In genomic region chr3:10514407-10515069, GRCh38 we compare ENCODE assay signal across 1 cellular context.
TF ChIP-seq lines count a peak whose summit lies in the region.

No MANE protein-coding gene starts in this region.

TF ChIP-seq in HepG2, 621 proteins besides CTCF, POLR2A, EP300 and RAD21 (continued from another document and continues in another):
- TF ChIP-seq ZNF687 (CRISPR knock-in tag; IDR thresholded peaks at IDR 0.05) (peak; percentile 68), AKNA (CRISPR knock-in tag; IDR thresholded peaks at IDR 0.05; ENCODE audit: borderline replicate concordance) (no peak), ESRRA (CRISPR knock-in tag; IDR thresholded peaks at IDR 0.05; ENCODE audit: low read depth) (peak; percentile 89), PHF21A (CRISPR knock-in tag; IDR thresholded peaks at IDR 0.05) (peak; percentile 64), ZNF543 (CRISPR knock-in tag; IDR thresholded peaks at IDR 0.05) (no peak), MAFF (IDR thresholded peaks at IDR 0.05; ENCODE audit: low read depth, low read length) (no peak), FOXP1 (IDR thresholded peaks at IDR 0.05) (no peak), FOXP1 (CRISPR knock-in tag; IDR thresholded peaks at IDR 0.05) (no peak), KDM4B (CRISPR knock-in tag; IDR thresholded peaks at IDR 0.05) (no peak), KDM2A (CRISPR knock-in tag; IDR thresholded peaks at IDR 0.05; ENCODE audit: borderline replicate concordance, low read depth) (no peak), TFE3 (CRISPR knock-in tag; IDR thresholded peaks at IDR 0.05) (no peak), FOXO1 (CRISPR knock-in tag; IDR thresholded peaks at IDR 0.05) (peak; percentile 34; the same call in 1 of the 2 replicates), NR2F2 (IDR thresholded peaks at IDR 0.05; ENCODE audit: borderline replicate concordance, low read depth) (no peak; the same call in 1 of the 2 replicates), ZNF775 (CRISPR knock-in tag; IDR thresholded peaks at IDR 0.05; ENCODE audit: borderline replicate concordance) (no peak), KLF11 (CRISPR knock-in tag; IDR thresholded peaks at IDR 0.05) (no peak), ZFX (CRISPR knock-in tag; IDR thresholded peaks at IDR 0.05; ENCODE audit: low read depth) (peak; percentile 11; the same call in 1 of the 2 replicates), MIER2 (CRISPR knock-in tag; IDR thresholded peaks at IDR 0.05) (no peak), ZNF317 (CRISPR knock-in tag; IDR thresholded peaks at IDR 0.05) (no peak), ZSCAN22 (CRISPR knock-in tag; IDR thresholded peaks at IDR 0.05) (no peak), RXRA (CRISPR knock-in tag; IDR thresholded peaks at IDR 0.05) (no peak), ZNF652 (CRISPR knock-in tag; IDR thresholded peaks at IDR 0.05; ENCODE audit: borderline replicate concordance, low read depth) (no peak), NFYB (CRISPR knock-in tag; IDR thresholded peaks at IDR 0.05) (no peak), TMF1 (CRISPR knock-in tag; IDR thresholded peaks at IDR 0.05; ENCODE audit: low read depth) (no peak), ZNF614 (CRISPR knock-in tag; IDR thresholded peaks at IDR 0.05; ENCODE audit: borderline replicate concordance) (no peak), CHD2 (IDR thresholded peaks at IDR 0.05; ENCODE audit: low read depth, low read length) (no peak), ZNF33A (CRISPR knock-in tag; IDR thresholded peaks at IDR 0.05; ENCODE audit: borderline replicate concordance) (no peak), NCOA1 (CRISPR knock-in tag; IDR thresholded peaks at IDR 0.05) (no peak), ATF4 (CRISPR knock-in tag; IDR thresholded peaks at IDR 0.05) (no peak), CENPBD1 (CRISPR knock-in tag; IDR thresholded peaks at IDR 0.05; ENCODE audit: borderline replicate concordance, low read depth) (no peak), MNT (IDR thresholded peaks at IDR 0.05) (no peak), ZNF75D (CRISPR knock-in tag; IDR thresholded peaks at IDR 0.05; ENCODE audit: borderline replicate concordance) (no peak), ZFP1 (CRISPR knock-in tag; IDR thresholded peaks at IDR 0.05) (no peak), ZNF101 (CRISPR knock-in tag; IDR thresholded peaks at IDR 0.05; ENCODE audit: borderline replicate concordance, low read depth) (no peak), SUZ12 (IDR thresholded peaks at IDR 0.05; ENCODE audit: low read depth, low read length) (no peak), ZFAT (CRISPR knock-in tag; conservative IDR thresholded peaks at IDR 0.05) (no peak), SOX6 (IDR thresholded peaks at IDR 0.05) (no peak), SOX6 (CRISPR knock-in tag; IDR thresholded peaks at IDR 0.05) (peak; percentile 42; the same call in 1 of the 2 replicates), ZBTB42 (CRISPR knock-in tag; IDR thresholded peaks at IDR 0.05) (no peak), ZSCAN21 (CRISPR knock-in tag; IDR thresholded peaks at IDR 0.05; ENCODE audit: borderline replicate concordance) (no peak), MEF2D (CRISPR knock-in tag; IDR thresholded peaks at IDR 0.05) (no peak), SAP130 (CRISPR knock-in tag; IDR thresholded peaks at IDR 0.05; ENCODE audit: low read depth) (peak; percentile 23; the same call in 1 of the 2 replicates), HNF4A (CRISPR knock-in tag; IDR thresholded peaks at IDR 0.05) (peak; percentile 61; the same call in 1 of the 2 replicates), PRDM10 (CRISPR knock-in tag; IDR thresholded peaks at IDR 0.05; ENCODE audit: low read depth) (no peak), ATF2 (CRISPR knock-in tag; IDR thresholded peaks at IDR 0.05) (peak; percentile 47; the same call in 1 of the 2 replicates), ZSCAN25 (CRISPR knock-in tag; IDR thresholded peaks at IDR 0.05) (no peak), ZNF790 (CRISPR knock-in tag; IDR thresholded peaks at IDR 0.05; ENCODE audit: borderline replicate concordance) (no peak), ZNF558 (CRISPR knock-in tag; IDR thresholded peaks at IDR 0.05; ENCODE audit: borderline replicate concordance) (no peak; the same call in 1 of the 2 replicates), KDM5A (IDR thresholded peaks at IDR 0.05; ENCODE audit: borderline replicate concordance, low read length) (no peak), DPF2 (CRISPR knock-in tag; IDR thresholded peaks at IDR 0.05; ENCODE audit: borderline replicate concordance, low read depth) (no peak)
